In the genomic region with DNA sequence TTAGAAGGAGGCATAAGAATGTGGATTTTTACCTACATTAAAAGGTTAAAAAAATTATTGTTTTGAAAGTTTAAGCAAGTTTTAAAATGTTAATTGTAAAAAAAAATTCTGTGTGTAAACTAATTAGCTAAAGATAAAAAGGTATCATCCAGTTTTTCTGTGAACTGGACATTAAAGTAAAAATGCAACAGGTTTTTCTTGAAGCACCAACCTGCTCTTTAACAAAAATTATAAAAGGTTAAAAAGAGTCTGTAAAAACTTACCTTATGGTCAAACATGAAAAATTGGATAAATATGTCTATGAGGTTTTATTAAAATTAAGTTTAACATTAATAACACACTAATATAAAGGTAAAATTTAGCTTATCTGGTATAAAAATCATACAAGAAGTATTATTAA, we compare ENCODE assay signal across 2 cellular contexts. TPM values are rescaled to one million over a fixed set of nuclear protein-coding genes. Genes with fewer than 3 reads are reported as not detected.
"Had no signal": no experiment of that assay in that cellular context is flagged by ENCODE, and none has a peak within 500 bp of the region (broad histone marks: within the 10 kb centered on the region; RNA-seq: fewer than 3 reads in every experiment).

No MANE protein-coding gene starts in this region.

RNA-seq across cellular contexts. Expression of a gene that starts 48.7 kb away (rescaled TPM):
- total RNA-seq: activated CD8-positive, alpha-beta memory T cell treated with anti-CD3 and anti-CD28 coated beads for 36 hours; activated CD8-positive, alpha-beta T cell treated with anti-CD3 and anti-CD28 coated beads, Interleukin-2, amount 10 ng/mL, durations not matched to agents 7 days and 5 days had no signal
